ENCODE assay signal across 9 cellular contexts in genomic region chr10:13219685-13220670, GRCh38. TPM values are rescaled to one million over a fixed set of nuclear protein-coding genes. Genes with fewer than 3 reads are reported as not detected.
DNase-seq lines count a peak whose midpoint lies in the region; ATAC-seq and TF ChIP-seq lines count a peak whose summit lies in the region.
"Had no signal": no experiment of that assay in that cellular context is flagged by ENCODE, and none has a peak within 500 bp of the region (broad histone marks: within the 10 kb centered on the region; RNA-seq: fewer than 3 reads in every experiment).

No MANE protein-coding gene starts in this region.

- H3K9me2 ChIP-seq in OCI-LY1 (ENCODE audit: low read depth, low read length): no peaks in the 10 kb centered on the region

- H3K9me3 ChIP-seq in OCI-LY1 (ENCODE audit: low read length): no peaks in the 10 kb centered on the region
- H3K9me3 ChIP-seq in esophagus squamous epithelium: no peaks in the 10 kb centered on the region

- intact Hi-C loops in esophagus squamous epithelium (cut with DNase I): no loop called here
- intact Hi-C loops in cardiac septum (cut with DNase I): no loop called here

- H3K4me3 ChIP-seq in ACC112 (ENCODE audit: low read depth, low read length) (no peak overlapping the region), OCI-LY1 (ENCODE audit: low read depth, low read length, poor library complexity, severe bottlenecking) (no peak overlapping the region), esophagus squamous epithelium (no peak overlapping the region), coronary artery (no peak overlapping the region)

- H3K27ac ChIP-seq in ACC112 (ENCODE audit: low read depth, low read length) (no peak overlapping the region), OCI-LY1 (ENCODE audit: low read depth, low read length, poor library complexity, severe bottlenecking) (no peak overlapping the region), esophagus squamous epithelium (no peak overlapping the region), coronary artery (no peak overlapping the region)
- H3K27ac ChIP-seq: parathyroid adenoma had no signal

- peak; percentile 23; the same call in 1 of the 2 replicates for TF ChIP-seq CTCF in OCI-LY1 (IDR thresholded peaks at IDR 0.05; ENCODE audit: low read length)
- TF ChIP-seq CTCF in esophagus squamous epithelium (IDR thresholded peaks at IDR 0.05): peak in 1 of 6 experiments; percentile 4
- no peak for TF ChIP-seq CTCF in coronary artery (IDR thresholded peaks at IDR 0.05)

- H3K9ac ChIP-seq in OCI-LY1 (ENCODE audit: low read length): no peak overlapping the region
- H3K9ac ChIP-seq: parathyroid adenoma had no signal

- peak overlapping the region; percentile 20 for H2AFZ ChIP-seq in ACC112 (ENCODE audit: low read length, unreplicated experiment)
- no peak overlapping the region for H2AFZ ChIP-seq in OCI-LY1 (ENCODE audit: low read length)
- H2AFZ ChIP-seq: parathyroid adenoma had no signal

- peak; percentile 87 for ATAC-seq in GM19351 (IDR thresholded peaks at IDR 0.05; ENCODE audit: unreplicated experiment)

- H4K20me1 ChIP-seq in OCI-LY1 (ENCODE audit: insufficient read depth, low read length): no peaks in the 10 kb centered on the region

- H3F3A ChIP-seq in OCI-LY1 (ENCODE audit: insufficient read depth, low read length): no peaks in the 10 kb centered on the region

- H3K79me2 ChIP-seq in ACC112 (ENCODE audit: control insufficient read depth, insufficient read depth, low read length, unreplicated experiment) (no peaks in the 10 kb centered on the region), OCI-LY1 (ENCODE audit: insufficient read depth, low read length) (no peaks in the 10 kb centered on the region)
- H3K79me2 ChIP-seq: parathyroid adenoma had no signal

- TF ChIP-seq POLR2A in esophagus squamous epithelium (IDR thresholded peaks at IDR 0.05): no peak

- WGBS in esophagus squamous epithelium, 2 donors: 68 to 75% methylated on average over 12 of the region's 12 CpGs

- DNase-seq in glomerular visceral epithelial cell (ENCODE audit: extremely low spot score) (peak; percentile 66), esophagus squamous epithelium (lab: John Stamatoyannopoulos, UW) (no peak), coronary artery (ENCODE audit: low spot score) (no peak), pons (ENCODE audit: low spot score) (no peak), cardiac septum (ENCODE audit: low spot score) (no peak)

- H3K36me3 ChIP-seq in ACC112 (ENCODE audit: insufficient read depth, low read length) (no peaks in the 10 kb centered on the region), OCI-LY1 (ENCODE audit: insufficient read depth, low read length) (no peaks in the 10 kb centered on the region), esophagus squamous epithelium (no peaks in the 10 kb centered on the region)

- H3K4me2 ChIP-seq in OCI-LY1 (ENCODE audit: low read length): no peak overlapping the region

- H3K4me1 ChIP-seq in ACC112 (ENCODE audit: control insufficient read depth, insufficient read depth, low read length, unreplicated experiment) (no peaks in the 10 kb centered on the region), OCI-LY1 (ENCODE audit: insufficient read depth, low read length, severe bottlenecking) (no peaks in the 10 kb centered on the region), esophagus squamous epithelium (peaks cover 0 to 5% (median 0%) of the 10 kb centered on the region in 3 donors)
- H3K4me1 ChIP-seq: parathyroid adenoma had no signal

- no peaks in the 10 kb centered on the region for H3K27me3 ChIP-seq in ACC112 (ENCODE audit: insufficient read depth, low read length)
- no peaks in the 10 kb centered on the region for H3K27me3 ChIP-seq in OCI-LY1 (ENCODE audit: insufficient read depth, low read length)
- no peaks in the 10 kb centered on the region for H3K27me3 ChIP-seq in esophagus squamous epithelium

RNA-seq across cellular contexts. Expression of gene UCMA, which starts 14.2 kb away (rescaled TPM):
- total RNA-seq in esophagus squamous epithelium (not detected), cardiac septum (not detected)

RNA-seq across cellular contexts. Expression of gene MCM10, which starts 58.6 kb away (rescaled TPM):
- 1 to 10 TPM; 2.3 to 9.2 (median 4.0) TPM for total RNA-seq in esophagus squamous epithelium
- 0.22 TPM for total RNA-seq in cardiac septum
